Comparison of ENCODE assay signal across 14 cellular contexts in the genomic region with DNA sequence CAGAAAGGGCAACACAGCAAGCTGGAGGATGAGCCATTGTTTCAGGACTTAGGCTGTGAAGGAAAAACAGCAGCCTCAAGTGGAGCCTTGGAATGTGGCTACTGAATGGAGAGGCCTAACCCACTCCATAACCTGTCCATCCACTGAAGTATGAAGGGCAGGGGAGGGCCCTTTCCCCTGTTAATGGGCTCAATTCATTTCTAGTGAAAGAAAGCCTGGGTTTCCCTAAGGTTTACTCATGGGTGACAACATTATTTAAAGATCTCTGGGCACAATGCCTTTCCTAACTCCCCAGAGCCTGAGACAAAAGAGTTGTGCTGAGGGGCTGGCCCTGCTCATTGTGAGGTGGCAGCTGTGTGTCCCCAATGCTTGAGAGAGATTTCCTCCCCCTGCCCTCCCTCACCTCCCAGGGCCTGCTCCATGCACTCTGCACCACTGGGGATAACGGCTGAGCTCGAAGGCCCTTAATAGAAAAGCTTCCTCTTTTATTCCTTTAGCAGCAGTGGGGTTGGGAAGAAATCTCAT.
A peak's percentile ranks its signal among the peaks of the same experiment; 100 is the strongest.
DNase-seq lines count a peak whose midpoint lies in the region; ATAC-seq and TF ChIP-seq lines count a peak whose summit lies in the region.
"Had no signal": no experiment of that assay in that cellular context is flagged by ENCODE, and none has a peak within 500 bp of the region (broad histone marks: within the 10 kb centered on the region; RNA-seq: fewer than 3 reads in every experiment).

No MANE protein-coding gene starts in this region.

- no peak overlapping the region for H2BK5ac ChIP-seq in H9 (ENCODE audit: insufficient read length, low read length)

- H3K79me1 ChIP-seq in H9 (ENCODE audit: insufficient read depth, low read depth, low read length, poor library complexity, severe bottlenecking), result no peaks in the 10 kb centered on the region

- H4K5ac ChIP-seq in H9 (ENCODE audit: insufficient read length, low read depth, low read length), result no peak overlapping the region

- H4K20me1 ChIP-seq in H9 (ENCODE audit: control insufficient read depth, insufficient read depth, insufficient read length), result no peaks in the 10 kb centered on the region

- H3K27ac ChIP-seq in H9 (ENCODE audit: insufficient read length, low read depth, low read length) (no peak overlapping the region), prostate gland (peak overlapping the region; percentile 6 to 20)
- H3K27ac ChIP-seq: SK-N-MC had no signal

- H3K27ac Mint-ChIP-seq in H9 (peak overlapping the region; percentile 59 to 95 (median 84); a peak in 5 of 7 replicates), HFFc6 (no peak overlapping the region)
- H3K27ac Mint-ChIP-seq in naive thymus-derived CD8-positive, alpha-beta T cell, result no peak overlapping the region
- H3K27ac Mint-ChIP-seq: activated naive CD8-positive, alpha-beta T cell; stimulated activated naive CD8-positive, alpha-beta T cell treated with anti-CD3 and anti-CD28 coated beads, Interleukin-15, Interleukin-2, amounts not matched to agents 100 ng/mL and 50 ng/mL, for 24 hours had no signal

- no peak overlapping the region for H3T11ph ChIP-seq in H9 (ENCODE audit: low read length)

- POLR2A ChIA-PET in naive thymus-derived CD8-positive, alpha-beta T cell (lab: Charles Lee), result no interaction called here

- H3K4me1 Mint-ChIP-seq in H9 (peaks cover 30 to 44% of the 10 kb centered on the region in 2 experiments), HFFc6 (ENCODE audit: low read depth) (peaks cover 27% of the 10 kb centered on the region)
- peaks cover 0 to 13% (median 7%) of the 10 kb centered on the region in 4 donors for H3K4me1 Mint-ChIP-seq in naive thymus-derived CD8-positive, alpha-beta T cell

- TF ChIP-seq POLR2A in prostate gland (IDR thresholded peaks at IDR 0.05), result no peak

- no peak overlapping the region for H2BK15ac ChIP-seq in H9 (ENCODE audit: low read depth, low read length)

- no peaks in the 10 kb centered on the region for H3K36me3 ChIP-seq in prostate gland

- no peak overlapping the region for H3K4me3 ChIP-seq in fibroblast of the aortic adventitia (ENCODE audit: low read depth, low read length)
- no peak overlapping the region for H3K4me3 ChIP-seq in prostate gland
- H3K4me3 ChIP-seq: SK-N-MC had no signal

- no peak overlapping the region for H2BK20ac ChIP-seq in H9 (ENCODE audit: low read depth, low read length, poor library complexity, severe bottlenecking)

- H3K18ac ChIP-seq in H9 (ENCODE audit: insufficient read length, low read depth, low read length), result no peak overlapping the region

- H4K8ac ChIP-seq in H9 (replicated peaks; ENCODE audit: insufficient read length, low read depth, low read length), result no peak overlapping the region

- DNase-seq in H9 (no peak), NCI-H2107 treated with DMSO at 0.1 percent for 48 hours (lab: John Stamatoyannopoulos, UW; ENCODE audit: unreplicated experiment) (peak; percentile 91), fibroblast of the aortic adventitia (ENCODE audit: low read depth) (peak; percentile 22), prostate gland (ENCODE audit: low spot score) (no peak), HFFc6 (no peak), midbrain (lab: John Stamatoyannopoulos, UW) (no peak)
- no peak for DNase-seq in naive thymus-derived CD8-positive, alpha-beta T cell
- DNase-seq: activated CD4-positive, alpha-beta T cell treated with anti-CD3 and anti-CD28 coated beads, Interleukin-2, amount 50 U/mL, for 48 hours; effector memory CD4-positive, alpha-beta T cell; NCI-H526 treated with DMSO at 0.1 percent for 48 hours had no signal

- no peak overlapping the region for H3K56ac ChIP-seq in H9 (ENCODE audit: insufficient read length, low read depth, low read length)

- no peak overlapping the region for H3K4me2 ChIP-seq in H9 (ENCODE audit: insufficient read depth, insufficient read length, low read length)

- H2BK120ac ChIP-seq in H9 (ENCODE audit: low read depth, low read length, poor library complexity, severe bottlenecking), result no peak overlapping the region

- no peak overlapping the region for H3K23ac ChIP-seq in H9 (ENCODE audit: insufficient read length, low read depth, low read length)

- H2AK5ac ChIP-seq in H9 (ENCODE audit: insufficient read length, low read length), result no peak overlapping the region

- no peak overlapping the region for H4K91ac ChIP-seq in H9 (ENCODE audit: insufficient read length, low read depth, low read length)

- no peak overlapping the region for H2BK12ac ChIP-seq in H9 (ENCODE audit: insufficient read length, low read depth, low read length)

- H3K9me3 ChIP-seq in H9 (ENCODE audit: control insufficient read depth, low read depth, low read length) (no peaks in the 10 kb centered on the region), prostate gland (no peaks in the 10 kb centered on the region)

- TF ChIP-seq CTCF in H9 (conservative IDR thresholded peaks at IDR 0.05) (no peak), fibroblast of the aortic adventitia (IDR thresholded peaks at IDR 0.05; ENCODE audit: insufficient read depth, low read length) (no peak), prostate gland (IDR thresholded peaks at IDR 0.05) (no peak), HFFc6 (IDR thresholded peaks at IDR 0.05) (no peak)

- H3K23me2 ChIP-seq in H9 (ENCODE audit: insufficient read length, low read depth, low read length, poor library complexity, severe bottlenecking), result no peaks in the 10 kb centered on the region

- no CpG with 5 or more reads among the region's 2 CpGs for whole genome bisulfite sequencing in H9 (ENCODE audit: extremely low coverage, insufficient read length, low lambda C conversion rate)
- WGBS in prostate gland, result 39% methylated on average over 2 of the region's 2 CpGs

- no peak overlapping the region for H3K4ac ChIP-seq in H9 (ENCODE audit: low read depth, low read length)

- H3K27me3 ChIP-seq in H9 (ENCODE audit: insufficient read depth, low read length) (no peaks in the 10 kb centered on the region), prostate gland (replicated peaks; ENCODE audit: insufficient read depth) (no peaks in the 10 kb centered on the region)

- ATAC-seq in naive thymus-derived CD8-positive, alpha-beta T cell, result no peak
- ATAC-seq in HG02973 (IDR thresholded peaks at IDR 0.05; ENCODE audit: unreplicated experiment), result no peak

- H3K4me1 ChIP-seq in H9 (ENCODE audit: insufficient read depth, low read length) (peaks cover 9% of the 10 kb centered on the region; the same call in 1 of the 2 replicates), prostate gland (replicated peaks) (no peaks in the 10 kb centered on the region)

- H3K36me3 Mint-ChIP-seq in H9 (ENCODE audit: insufficient read depth in 1 of 3, low read depth in 3 of 3) (no peaks in the 10 kb centered on the region), HFFc6 (ENCODE audit: low read depth) (no peaks in the 10 kb centered on the region)
- no peaks in the 10 kb centered on the region for H3K36me3 Mint-ChIP-seq in naive thymus-derived CD8-positive, alpha-beta T cell
- H3K36me3 Mint-ChIP-seq: activated naive CD8-positive, alpha-beta T cell had no signal

- H3K14ac ChIP-seq in H9 (ENCODE audit: insufficient read depth, low read length), result no peak overlapping the region

- H3K4me3 Mint-ChIP-seq in H9 (no peak overlapping the region), HFFc6 (no peak overlapping the region)
- H3K4me3 Mint-ChIP-seq in naive thymus-derived CD8-positive, alpha-beta T cell, result no peak overlapping the region
- H3K4me3 Mint-ChIP-seq: activated naive CD8-positive, alpha-beta T cell; stimulated activated naive CD8-positive, alpha-beta T cell treated with anti-CD3 and anti-CD28 coated beads, Interleukin-15, Interleukin-2, amounts not matched to agents 100 ng/mL and 50 ng/mL, for 24 hours had no signal

- no peaks in the 10 kb centered on the region for H3K79me2 ChIP-seq in H9 (ENCODE audit: insufficient read depth, low read length)

- no peak overlapping the region for H3K9ac ChIP-seq in H9 (ENCODE audit: extremely low read depth, insufficient read length, low read length)

- H3K27me3 Mint-ChIP-seq in H9 (ENCODE audit: low read depth), result no peaks in the 10 kb centered on the region
- peaks cover 3% of the 10 kb centered on the region; the same call in 1 of the 2 replicates for H3K27me3 Mint-ChIP-seq in HFFc6 (ENCODE audit: insufficient read depth)
- no peaks in the 10 kb centered on the region for H3K27me3 Mint-ChIP-seq in naive thymus-derived CD8-positive, alpha-beta T cell
- H3K27me3 Mint-ChIP-seq: activated naive CD8-positive, alpha-beta T cell had no signal

- intact Hi-C loops in prostate gland (cut with DNase I), result no loop called here

- H3K9me3 Mint-ChIP-seq in H9 (no peaks in the 10 kb centered on the region), HFFc6 (no peaks in the 10 kb centered on the region)
- no peaks in the 10 kb centered on the region for H3K9me3 Mint-ChIP-seq in naive thymus-derived CD8-positive, alpha-beta T cell
- H3K9me3 Mint-ChIP-seq: stimulated activated naive CD8-positive, alpha-beta T cell treated with anti-CD3 and anti-CD28 coated beads, Interleukin-15, Interleukin-2, amounts not matched to agents 100 ng/mL and 50 ng/mL, for 24 hours had no signal

- H2AFZ ChIP-seq in H9 (ENCODE audit: low read length), result no peak overlapping the region

Comparison
In these comparisons a context has a peak if more than half of its experiments do, and no peak if none do; other contexts are left out.
1. DNase-seq: peak in NCI-H2107 treated with DMSO at 0.1 percent for 48 hours (single experiment) and fibroblast of the aortic adventitia (single experiment); none in H9 (single experiment), prostate gland (single experiment), HFFc6 (single experiment), naive thymus-derived CD8-positive, alpha-beta T cell (0 of 10) and midbrain (single experiment).
2. H3K27ac Mint-ChIP-seq: peak in H9 (3 of 3); none in HFFc6 (single experiment) and naive thymus-derived CD8-positive, alpha-beta T cell (0 of 10).